19 cellular contexts compared by ENCODE assay signal in genomic region chr15:50558012-50558411, GRCh38. TPM values are rescaled to one million over a fixed set of nuclear protein-coding genes. Genes with fewer than 3 reads are reported as not detected.
DNase-seq lines count a peak whose midpoint lies in the region; ATAC-seq lines count a peak whose summit lies in the region.
"Had no signal": no experiment of that assay in that cellular context is flagged by ENCODE, and none has a peak within 500 bp of the region (broad histone marks: within the 10 kb centered on the region; RNA-seq: fewer than 3 reads in every experiment).

No MANE protein-coding gene starts in this region.

- H2BK5ac ChIP-seq in mesenchymal stem cell (ENCODE audit: low read depth, low read length, poor library complexity, severe bottlenecking): no peak overlapping the region

- H3K27ac ChIP-seq in mesenchymal stem cell (ENCODE audit: low read length, poor library complexity, severe bottlenecking): no peak overlapping the region
- H3K27ac ChIP-seq: BLaER1 had no signal

- no peak overlapping the region for H2AK5ac ChIP-seq in mesenchymal stem cell (ENCODE audit: low read length, severe bottlenecking)

- no peak overlapping the region for H3K4me3 Mint-ChIP-seq in activated T-cell treated with anti-CD3 and anti-CD28 coated beads, Interleukin-2, amount 50 U/mL, for 72 hours
- H3K4me3 Mint-ChIP-seq in activated T-helper 2 cell treated with anti-CD3 and anti-CD28 coated beads, Interferon-gamma antibody, Interleukin-2, Interleukin-4, amounts not matched to agents 10 μg/mL and 5 μg/mL and 100 μg/mL, durations not matched to agents 14 hours and 24 hours and 36 hours (ENCODE audit: low read depth): no peak overlapping the region

- no peak overlapping the region for H2BK15ac ChIP-seq in mesenchymal stem cell (ENCODE audit: low read depth, poor library complexity, severe bottlenecking)

- H3K27ac Mint-ChIP-seq in activated T-cell treated with anti-CD3 and anti-CD28 coated beads, Interleukin-2, amount 50 U/mL, for 72 hours: peak overlapping the region; percentile 3
- peak overlapping the region; percentile 46 for H3K27ac Mint-ChIP-seq in activated T-helper 2 cell treated with anti-CD3 and anti-CD28 coated beads, Interferon-gamma antibody, Interleukin-2, Interleukin-4, amounts not matched to agents 10 μg/mL and 5 μg/mL and 100 μg/mL, durations not matched to agents 14 hours and 24 hours and 36 hours

- H3K36me3 Mint-ChIP-seq in activated T-cell treated with anti-CD3 and anti-CD28 coated beads, Interleukin-2, amount 50 U/mL, for 72 hours (ENCODE audit: insufficient read depth in 2 of 2): peaks cover 8 to 12% of the 10 kb centered on the region in 2 donors
- peaks cover 63% of the 10 kb centered on the region for H3K36me3 Mint-ChIP-seq in activated T-helper 2 cell treated with anti-CD3 and anti-CD28 coated beads, Interferon-gamma antibody, Interleukin-2, Interleukin-4, amounts not matched to agents 10 μg/mL and 5 μg/mL and 100 μg/mL, durations not matched to agents 14 hours and 24 hours and 36 hours (ENCODE audit: low read depth)

- no peaks in the 10 kb centered on the region for H3K27me3 ChIP-seq in mesenchymal stem cell (ENCODE audit: control insufficient read depth in 1 of 2, insufficient read depth in 1 of 2, low read length in 2 of 2)
- H3K27me3 ChIP-seq: BLaER1 had no signal

- H3K9me3 ChIP-seq in mesenchymal stem cell (ENCODE audit: control insufficient read depth, low read length): no peaks in the 10 kb centered on the region
- H3K9me3 ChIP-seq: BLaER1 had no signal

- no peak for ATAC-seq in activated T-cell treated with anti-CD3 and anti-CD28 coated beads, Interleukin-2, amount 50 U/mL, for 72 hours (replicated peaks in 1 of 2)
- peak; percentile 50 for ATAC-seq in GM18907 (IDR thresholded peaks at IDR 0.05; ENCODE audit: unreplicated experiment)

- no peak overlapping the region for H3K9ac ChIP-seq in mesenchymal stem cell (ENCODE audit: low read length)
- H3K9ac ChIP-seq: BLaER1 had no signal

- no CpG with 5 or more reads among the region's 2 CpGs for WGBS in mesenchymal stem cell

- no peak overlapping the region for H4K91ac ChIP-seq in mesenchymal stem cell (ENCODE audit: low read length)

- H2AFZ ChIP-seq in mesenchymal stem cell (ENCODE audit: low read depth, low read length): no peak overlapping the region

- no peak overlapping the region for H2BK120ac ChIP-seq in mesenchymal stem cell (ENCODE audit: low read depth, low read length)

- no peak overlapping the region for H3K4me2 ChIP-seq in mesenchymal stem cell (ENCODE audit: low read length, poor library complexity, severe bottlenecking)
- H3K4me2 ChIP-seq: BLaER1 had no signal

- no peaks in the 10 kb centered on the region for H3K9me3 Mint-ChIP-seq in activated T-cell treated with anti-CD3 and anti-CD28 coated beads, Interleukin-2, amount 50 U/mL, for 72 hours
- H3K9me3 Mint-ChIP-seq in activated T-helper 2 cell treated with anti-CD3 and anti-CD28 coated beads, Interferon-gamma antibody, Interleukin-2, Interleukin-4, amounts not matched to agents 10 μg/mL and 5 μg/mL and 100 μg/mL, durations not matched to agents 14 hours and 24 hours and 36 hours: no peaks in the 10 kb centered on the region

- peaks cover 12 to 72% of the 10 kb centered on the region in 2 experiments for H3K36me3 ChIP-seq in mesenchymal stem cell (ENCODE audit: control insufficient read depth in 1 of 2, insufficient read depth in 2 of 2, low read depth in 1 of 2, low read length in 2 of 2)

- no peak for DNase-seq in activated T-cell treated with anti-CD3 and anti-CD28 coated beads, Interleukin-2, amount 50 U/mL, for 72 hours
- no peak for DNase-seq in activated T-cell treated with anti-CD3 and anti-CD28 coated beads, Interleukin-2, amount 50 U/mL, for 48 hours
- DNase-seq in activated T-helper 2 cell treated with anti-CD3 and anti-CD28 coated beads, Interferon-gamma antibody, Interleukin-2, Interleukin-4, amounts not matched to agents 10 μg/mL and 5 μg/mL and 100 μg/mL, durations not matched to agents 14 hours and 24 hours and 36 hours (ENCODE audit: low spot score): no peak
- DNase-seq in mesenchymal stem cell: no peak
- DNase-seq in ecto neural progenitor cell (ENCODE audit: low spot score): no peak
- no peak for DNase-seq in DMS53 (lab: John Stamatoyannopoulos, UW)
- DNase-seq: GDM1, IMR-90, Karpas-422, NCI-H1105 treated with DMSO at 0.1 percent for 48 hours, NCI-H187, NCI-H226, NCI-H526 treated with DMSO at 0.1 percent for 48 hours, RPMI8226, SIG-M5 had no signal

- no peak overlapping the region for H3K14ac ChIP-seq in mesenchymal stem cell (ENCODE audit: low read length in 2 of 2)

- H4K8ac ChIP-seq in mesenchymal stem cell (ENCODE audit: low read length): no peak overlapping the region

- no peak overlapping the region for H3K18ac ChIP-seq in mesenchymal stem cell (ENCODE audit: low read depth in 1 of 2, low read length in 2 of 2)

- no peak overlapping the region for H3K4ac ChIP-seq in mesenchymal stem cell (ENCODE audit: low read depth in 1 of 2, low read length in 2 of 2)

- intact Hi-C loops in activated T-helper 2 cell treated with anti-CD3 and anti-CD28 coated beads, Interferon-gamma antibody, Interleukin-2, Interleukin-4, amounts not matched to agents 10 μg/mL and 5 μg/mL and 100 μg/mL, durations not matched to agents 14 hours and 24 hours and 36 hours (cut with micrococcal nuclease): no loop called here

- no peak overlapping the region for H3K4me3 ChIP-seq in mesenchymal stem cell (ENCODE audit: insufficient read depth in 1 of 2, low read depth in 1 of 2, low read length in 2 of 2)
- H3K4me3 ChIP-seq: BLaER1 had no signal

- no peak overlapping the region for H2BK12ac ChIP-seq in mesenchymal stem cell (ENCODE audit: low read length in 2 of 2)

- peaks cover 38% of the 10 kb centered on the region for H3K4me1 Mint-ChIP-seq in activated T-cell treated with anti-CD3 and anti-CD28 coated beads, Interleukin-2, amount 50 U/mL, for 72 hours (ENCODE audit: low read depth)
- peaks cover 39% of the 10 kb centered on the region for H3K4me1 Mint-ChIP-seq in activated T-helper 2 cell treated with anti-CD3 and anti-CD28 coated beads, Interferon-gamma antibody, Interleukin-2, Interleukin-4, amounts not matched to agents 10 μg/mL and 5 μg/mL and 100 μg/mL, durations not matched to agents 14 hours and 24 hours and 36 hours (ENCODE audit: low read depth)

- H3K23ac ChIP-seq in mesenchymal stem cell (ENCODE audit: low read length in 2 of 2): no peak overlapping the region

- H3K4me1 ChIP-seq in mesenchymal stem cell (ENCODE audit: control insufficient read depth, insufficient read depth, low read depth, low read length): no peaks in the 10 kb centered on the region
- H3K4me1 ChIP-seq: BLaER1 had no signal

- H3K27me3 Mint-ChIP-seq in activated T-cell treated with anti-CD3 and anti-CD28 coated beads, Interleukin-2, amount 50 U/mL, for 72 hours (ENCODE audit: low read depth): no peaks in the 10 kb centered on the region
- H3K27me3 Mint-ChIP-seq in activated T-helper 2 cell treated with anti-CD3 and anti-CD28 coated beads, Interferon-gamma antibody, Interleukin-2, Interleukin-4, amounts not matched to agents 10 μg/mL and 5 μg/mL and 100 μg/mL, durations not matched to agents 14 hours and 24 hours and 36 hours (ENCODE audit: low read depth): no peaks in the 10 kb centered on the region

- H3K79me1 ChIP-seq in mesenchymal stem cell (replicated peaks; ENCODE audit: low read length, poor library complexity, severe bottlenecking): peaks cover 4% of the 10 kb centered on the region

RNA-seq across cellular contexts. Expression of gene USP50, which starts 11.5 kb away (rescaled TPM):
- total RNA-seq in activated T-cell treated with anti-CD3 and anti-CD28 coated beads, Interleukin-2, amount 50 U/mL, for 72 hours: not detected
- not detected in 2 replicates for total RNA-seq in activated T-helper 2 cell treated with anti-CD3 and anti-CD28 coated beads, Interferon-gamma antibody, Interleukin-2, Interleukin-4, amounts not matched to agents 10 μg/mL and 5 μg/mL and 100 μg/mL, durations not matched to agents 14 hours and 24 hours and 36 hours
- not detected for polyA plus RNA-seq in mesenchymal stem cell (2013, experiment 1 of 2)
- 0.08 TPM for polyA plus RNA-seq in mesenchymal stem cell (2013, experiment 2 of 2)
- total RNA-seq: H4, IMR-90, OCI-LY7 had no signal
- polyA plus RNA-seq: IMR-90 had no signal
